ENCODE assay signal across 8 cellular contexts in genomic region chr6:31702421-31702818, GRCh38. TPM values are rescaled to one million over a fixed set of nuclear protein-coding genes. Genes with fewer than 3 reads are reported as not detected.
DNase-seq lines count a peak whose midpoint lies in the region; ATAC-seq, FAIRE-seq and TF ChIP-seq lines count a peak whose summit lies in the region.

No MANE protein-coding gene starts in this region.

- H3K27me3 ChIP-seq in ovary: no peaks in the 10 kb centered on the region

- peaks cover 32% of the 10 kb centered on the region for H3K4me1 Mint-ChIP-seq in activated CD4-positive, alpha-beta T cell treated with anti-CD3 and anti-CD28 coated beads, Interleukin-2, amount 10 ng/mL, durations not matched to agents 7 days and 5 days

- TF ChIP-seq EP300 in ovary (IDR thresholded peaks at IDR 0.05): no peak

- intact Hi-C loops in ovary (cut with DNase I): loop anchor here in 1 of 4 donors (2.0 kb wide), 1 partner anchor 26 kb away; the partner anchor contains the start of gene DDAH2

- no peak for TF ChIP-seq POLR2A in ovary (IDR thresholded peaks at IDR 0.05)

- peak overlapping the region; percentile 96 for H3K4me3 Mint-ChIP-seq in activated CD4-positive, alpha-beta T cell treated with anti-CD3 and anti-CD28 coated beads, Interleukin-2, amount 10 ng/mL, durations not matched to agents 7 days and 5 days

- H3K27me3 Mint-ChIP-seq in activated CD4-positive, alpha-beta T cell treated with anti-CD3 and anti-CD28 coated beads, Interleukin-2, amount 10 ng/mL, durations not matched to agents 7 days and 5 days: no peaks in the 10 kb centered on the region

- peak overlapping the region; percentile 87 to 99 for H3K27ac ChIP-seq in ovary

- CTCF ChIA-PET in activated CD4-positive, alpha-beta T cell treated with anti-CD3 and anti-CD28 coated beads, Interleukin-2, amount 10 ng/mL, durations not matched to agents 7 days and 5 days (lab: Charles Lee): interaction anchor here (0.6 to 2.2 kb wide), 6 partner anchors 9 to 151 kb away, joined by 3 to 8 read pairs (median 3); no protein-coding TSS in a partner anchor

- peak overlapping the region; percentile 96 for H3K27ac Mint-ChIP-seq in activated CD4-positive, alpha-beta T cell treated with anti-CD3 and anti-CD28 coated beads, Interleukin-2, amount 10 ng/mL, durations not matched to agents 7 days and 5 days

- peak; percentile 47 for DNase-seq in NCI-H526 treated with DMSO at 0.1 percent for 48 hours (lab: John Stamatoyannopoulos, UW)
- no peak for DNase-seq in NCI-H526 (lab: John Stamatoyannopoulos, UW)
- no peak for DNase-seq in activated CD4-positive, alpha-beta T cell treated with anti-CD3 and anti-CD28 coated beads, Interleukin-2, amount 10 ng/mL, durations not matched to agents 7 days and 5 days
- DNase-seq in fibroblast of pulmonary artery (ENCODE audit: low read depth): no peak
- no peak for DNase-seq in ovary
- no peak for DNase-seq in RCC 7860 (ENCODE audit: low spot score)
- DNase-seq in NCI-H510A treated with DMSO at 0.1 percent for 48 hours (lab: John Stamatoyannopoulos, UW): no peak

- no peak for TF ChIP-seq CTCF in fibroblast of pulmonary artery (IDR thresholded peaks at IDR 0.05; ENCODE audit: low read length, missing control alignments)
- TF ChIP-seq CTCF in ovary (IDR thresholded peaks at IDR 0.05): no peak

- peaks cover 11% of the 10 kb centered on the region for H3K4me1 ChIP-seq in ovary (ENCODE audit: insufficient read depth)

- no peak for FAIRE-seq in RCC 7860 (lab: Jason Lieb, UNC)

- peaks cover 24% of the 10 kb centered on the region for H3K36me3 Mint-ChIP-seq in activated CD4-positive, alpha-beta T cell treated with anti-CD3 and anti-CD28 coated beads, Interleukin-2, amount 10 ng/mL, durations not matched to agents 7 days and 5 days (ENCODE audit: low read depth)

- no peaks in the 10 kb centered on the region for H3K9me3 Mint-ChIP-seq in activated CD4-positive, alpha-beta T cell treated with anti-CD3 and anti-CD28 coated beads, Interleukin-2, amount 10 ng/mL, durations not matched to agents 7 days and 5 days

- H3K36me3 ChIP-seq in ovary: no peaks in the 10 kb centered on the region

- WGBS in ovary, 3 donors: 0% methylated on average over 8 of the region's 8 CpGs

- H3K9me3 ChIP-seq in ovary: no peaks in the 10 kb centered on the region

- H3K4me3 ChIP-seq in fibroblast of pulmonary artery (replicated peaks; ENCODE audit: low read depth, low read length): peak overlapping the region; percentile 97
- H3K4me3 ChIP-seq in ovary: peak overlapping the region; percentile 58

- no peak for ATAC-seq in GM21825 (IDR thresholded peaks at IDR 0.05; ENCODE audit: unreplicated experiment)

- POLR2A ChIA-PET in activated CD4-positive, alpha-beta T cell treated with anti-CD3 and anti-CD28 coated beads, Interleukin-2, amount 10 ng/mL, durations not matched to agents 7 days and 5 days (lab: Charles Lee): interaction anchor here (0.6 kb wide), 1 partner anchor 388 kb away, joined by 3 read pairs; no protein-coding TSS in a partner anchor

RNA-seq across cellular contexts. Expression of gene ABHD16A, which starts 0.7 kb away (rescaled TPM):
- 10 to 100 TPM; 47.2 to 54.1 TPM for total RNA-seq in activated CD4-positive, alpha-beta T cell treated with anti-CD3 and anti-CD28 coated beads, Interleukin-2, amount 10 ng/mL, durations not matched to agents 7 days and 5 days
- 10 to 100 TPM; 31.1 to 60.4 (median 37.6) TPM for total RNA-seq in ovary
- 10 to 100 TPM; 25.4 to 35.2 TPM for polyA plus RNA-seq in ovary

RNA-seq across cellular contexts. Expression of gene LY6G6F, which starts 4.2 kb away (rescaled TPM):
- total RNA-seq in activated CD4-positive, alpha-beta T cell treated with anti-CD3 and anti-CD28 coated beads, Interleukin-2, amount 10 ng/mL, durations not matched to agents 7 days and 5 days: not detected
- total RNA-seq in ovary: not detected
- polyA plus RNA-seq in ovary: not detected

RNA-seq across cellular contexts. Expression of gene LY6G6D, which starts 12.7 kb away (rescaled TPM):
- total RNA-seq in activated CD4-positive, alpha-beta T cell treated with anti-CD3 and anti-CD28 coated beads, Interleukin-2, amount 10 ng/mL, durations not matched to agents 7 days and 5 days: not detected
- not detected for total RNA-seq in ovary
- not detected for polyA plus RNA-seq in ovary

RNA-seq across cellular contexts. Expression of gene LY6G6C, which starts 19.1 kb away (rescaled TPM):
- total RNA-seq in activated CD4-positive, alpha-beta T cell treated with anti-CD3 and anti-CD28 coated beads, Interleukin-2, amount 10 ng/mL, durations not matched to agents 7 days and 5 days: not detected
- 1 to 10 TPM in 2 of 7 donors, not detected in 5; 1.0 to 4.9 TPM for total RNA-seq in ovary
- under 1 TPM in 1 of 2 donors, not detected in 1; 0.17 TPM for polyA plus RNA-seq in ovary

RNA-seq across cellular contexts. Expression of gene MPIG6B, which starts 20.8 kb away (rescaled TPM):
- total RNA-seq in activated CD4-positive, alpha-beta T cell treated with anti-CD3 and anti-CD28 coated beads, Interleukin-2, amount 10 ng/mL, durations not matched to agents 7 days and 5 days: under 1 TPM; 0.15 to 0.19 TPM
- under 1 TPM in 3 of 7 donors, not detected in 4; 0.15 to 0.94 (median 0.69) TPM for total RNA-seq in ovary
- polyA plus RNA-seq in ovary: under 1 TPM; 0.06 to 0.60 TPM
